Comparison of ENCODE assay signal across 25 cellular contexts in the genomic region with DNA sequence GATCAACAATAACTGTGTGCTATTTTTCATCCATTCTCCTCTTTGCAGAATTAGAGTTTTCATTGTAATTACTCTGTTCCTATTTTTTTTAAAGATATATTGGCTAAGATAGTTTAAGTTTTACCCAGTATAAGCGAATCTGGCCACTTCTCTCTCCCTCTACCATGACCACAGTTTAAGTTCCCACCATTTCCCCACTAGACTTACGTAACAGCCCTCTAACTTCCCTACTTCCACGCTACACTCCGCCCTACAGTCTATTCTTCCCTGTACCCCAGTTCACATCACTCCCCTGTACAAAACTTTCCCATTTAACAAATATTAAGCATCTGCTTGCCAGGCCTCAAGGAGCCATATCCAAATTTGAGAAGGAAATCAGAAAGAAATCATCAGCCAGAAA. TPM values are rescaled to one million over a fixed set of nuclear protein-coding genes. Genes with fewer than 3 reads are reported as not detected.
DNase-seq lines count a peak whose midpoint lies in the region; ATAC-seq and TF ChIP-seq lines count a peak whose summit lies in the region.
"Had no signal": no experiment of that assay in that cellular context is flagged by ENCODE, and none has a peak within 500 bp of the region (broad histone marks: within the 10 kb centered on the region; RNA-seq: fewer than 3 reads in every experiment).

No MANE protein-coding gene starts in this region.

- H3K4me1 ChIP-seq in HEK293 (ENCODE audit: control insufficient read depth, insufficient read depth, low read length), result no peaks in the 10 kb centered on the region
- H3K4me1 ChIP-seq in neutrophil (ENCODE audit: control insufficient read depth in 1 of 2, insufficient read depth in 1 of 2, low read depth in 1 of 2, low read length in 1 of 2), result peaks cover 66 to 75% of the 10 kb centered on the region in 2 experiments
- H3K4me1 ChIP-seq: esophagus muscularis mucosa, suprapubic skin had no signal

- CTCF ChIA-PET in HEK293 (lab: Yijun Ruan, JAX), result no interaction called here

- TF ChIP-seq POLR2A in erythroblast (IDR thresholded peaks at IDR 0.05; ENCODE audit: low read length), result no peak

- H3K4me3 ChIP-seq in HEK293 (ENCODE audit: low read depth, low read length), result no peak overlapping the region
- peak overlapping the region; percentile 14 to 21 for H3K4me3 ChIP-seq in neutrophil (ENCODE audit: low read depth in 1 of 2, low read length in 1 of 2)
- H3K4me3 ChIP-seq: esophagus muscularis mucosa, lung, SK-N-MC, suprapubic skin, upper lobe of left lung had no signal

- H3K36me3 ChIP-seq in HEK293 (ENCODE audit: control insufficient read depth in 2 of 2, insufficient read depth in 1 of 2, low read length in 2 of 2), result peaks cover 0 to 4% of the 10 kb centered on the region in 2 experiments; a peak in 1 of 3 replicates
- no peaks in the 10 kb centered on the region for H3K36me3 ChIP-seq in neutrophil

- H3K9me3 ChIP-seq in HEK293 (ENCODE audit: control insufficient read depth, insufficient read depth, low read depth, low read length) (no peaks in the 10 kb centered on the region), neutrophil (no peaks in the 10 kb centered on the region)
- H3K9me3 ChIP-seq: esophagus muscularis mucosa, suprapubic skin, upper lobe of left lung had no signal

- POLR2A ChIA-PET in HEK293 (lab: Yijun Ruan, JAX), result no interaction called here

- ATAC-seq in left ventricle myocardium superior, result peak; percentile 74
- ATAC-seq in HG02852 (IDR thresholded peaks at IDR 0.05; ENCODE audit: unreplicated experiment), result no peak
- ATAC-seq: activated naive CD8-positive, alpha-beta T cell treated with anti-CD3 and anti-CD28 coated beads, Interleukin-2, amount 50 U/mL, for 24 hours; activated T-cell treated with anti-CD3 and anti-CD28 coated beads, Interleukin-2, amount 50 U/mL, for 72 hours had no signal

- no peak overlapping the region for H3K27ac ChIP-seq in HEK293 (ENCODE audit: extremely low read depth, low read depth, low read length)
- peak overlapping the region; percentile 90 for H3K27ac ChIP-seq in neutrophil
- H3K27ac ChIP-seq: C4-2B, esophagus muscularis mucosa, SK-N-MC, suprapubic skin had no signal

- H3K27me3 ChIP-seq in neutrophil, result no peaks in the 10 kb centered on the region
- H3K27me3 ChIP-seq: esophagus muscularis mucosa, suprapubic skin, upper lobe of left lung had no signal

- TF ChIP-seq CTCF in HEK293 (tag by site-specific recombination; IDR thresholded peaks at IDR 0.05), result no peak
- no peak for TF ChIP-seq CTCF in neutrophil (IDR thresholded peaks at IDR 0.05)

- DNase-seq in NOMO-1 treated with dmso at 0.1 percent for 144 hours (lab: John Stamatoyannopoulos, UW; ENCODE audit: unreplicated experiment) (peak; percentile 38), left ventricle myocardium superior (no peak), erythroblast (lab: John Stamatoyannopoulos, UW) (no peak), middle frontal gyrus (ENCODE audit: extremely low spot score, low spot score) (no peak)
- DNase-seq: activated CD4-positive, alpha-beta memory T cell treated with anti-CD3 and anti-CD28 coated beads for 36 hours; activated naive CD8-positive, alpha-beta T cell treated with anti-CD3 and anti-CD28 coated beads, Interleukin-2, amount 50 U/mL, for 24 hours; activated T-cell treated with anti-CD3 and anti-CD28 coated beads, Interleukin-2, amount 50 U/mL, for 72 hours; caudate nucleus; cortex of kidney; DMS79; foreskin fibroblast; head of caudate nucleus; Kasumi-1; kidney; posterior cingulate gyrus; stimulated activated naive CD4-positive, alpha-beta T cell had no signal

- intact Hi-C loops in left ventricle myocardium superior (cut with micrococcal nuclease), result no loop called here

TF ChIP-seq in HEK293, 187 proteins besides CTCF, POLR2A, EP300 and RAD21:
- TF ChIP-seq KLF7 (tag by site-specific recombination; IDR thresholded peaks at IDR 0.05; ENCODE audit: borderline replicate concordance), result no peak
- no peak for TF ChIP-seq ZNF623 (tag by site-specific recombination; IDR thresholded peaks at IDR 0.05)
- TF ChIP-seq, protein P1, sequence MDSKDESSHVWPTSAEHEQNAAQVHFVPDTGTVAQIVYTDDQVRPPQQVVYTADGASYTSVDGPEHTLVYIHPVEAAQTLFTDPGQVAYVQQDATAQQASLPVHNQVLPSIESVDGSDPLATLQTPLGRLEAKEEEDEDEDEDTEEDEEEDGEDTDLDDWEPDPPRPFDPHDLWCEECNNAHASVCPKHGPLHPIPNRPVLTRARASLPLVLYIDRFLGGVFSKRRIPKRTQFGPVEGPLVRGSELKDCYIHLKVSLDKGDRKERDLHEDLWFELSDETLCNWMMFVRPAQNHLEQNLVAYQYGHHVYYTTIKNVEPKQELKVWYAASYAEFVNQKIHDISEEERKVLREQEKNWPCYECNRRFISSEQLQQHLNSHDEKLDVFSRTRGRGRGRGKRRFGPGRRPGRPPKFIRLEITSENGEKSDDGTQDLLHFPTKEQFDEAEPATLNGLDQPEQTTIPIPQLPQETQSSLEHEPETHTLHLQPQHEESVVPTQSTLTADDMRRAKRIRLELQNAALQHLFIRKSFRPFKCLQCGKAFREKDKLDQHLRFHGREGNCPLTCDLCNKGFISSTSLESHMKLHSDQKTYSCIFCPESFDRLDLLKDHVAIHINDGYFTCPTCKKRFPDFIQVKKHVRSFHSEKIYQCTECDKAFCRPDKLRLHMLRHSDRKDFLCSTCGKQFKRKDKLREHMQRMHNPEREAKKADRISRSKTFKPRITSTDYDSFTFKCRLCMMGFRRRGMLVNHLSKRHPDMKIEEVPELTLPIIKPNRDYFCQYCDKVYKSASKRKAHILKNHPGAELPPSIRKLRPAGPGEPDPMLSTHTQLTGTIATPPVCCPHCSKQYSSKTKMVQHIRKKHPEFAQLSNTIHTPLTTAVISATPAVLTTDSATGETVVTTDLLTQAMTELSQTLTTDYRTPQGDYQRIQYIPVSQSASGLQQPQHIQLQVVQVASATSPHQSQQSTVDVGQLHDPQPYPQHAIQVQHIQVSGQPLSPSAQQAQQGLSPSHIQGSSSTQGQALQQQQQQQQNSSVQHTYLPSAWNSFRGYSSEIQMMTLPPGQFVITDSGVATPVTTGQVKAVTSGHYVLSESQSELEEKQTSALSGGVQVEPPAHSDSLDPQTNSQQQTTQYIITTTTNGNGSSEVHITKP (tag by site-specific recombination; IDR thresholded peaks at IDR 0.05), result peak; percentile 34; the same call in 1 of the 2 replicates

RNA-seq across cellular contexts. Expression of gene CTSK, which starts 16.5 kb away (rescaled TPM):
- total RNA-seq in left ventricle myocardium superior, result 6.4 TPM

RNA-seq across cellular contexts. Expression of gene CTSS, which starts 26.0 kb away (rescaled TPM):
- total RNA-seq in left ventricle myocardium superior, result 30.7 TPM
